1 cellular context compared by ENCODE assay signal in the genomic region with DNA sequence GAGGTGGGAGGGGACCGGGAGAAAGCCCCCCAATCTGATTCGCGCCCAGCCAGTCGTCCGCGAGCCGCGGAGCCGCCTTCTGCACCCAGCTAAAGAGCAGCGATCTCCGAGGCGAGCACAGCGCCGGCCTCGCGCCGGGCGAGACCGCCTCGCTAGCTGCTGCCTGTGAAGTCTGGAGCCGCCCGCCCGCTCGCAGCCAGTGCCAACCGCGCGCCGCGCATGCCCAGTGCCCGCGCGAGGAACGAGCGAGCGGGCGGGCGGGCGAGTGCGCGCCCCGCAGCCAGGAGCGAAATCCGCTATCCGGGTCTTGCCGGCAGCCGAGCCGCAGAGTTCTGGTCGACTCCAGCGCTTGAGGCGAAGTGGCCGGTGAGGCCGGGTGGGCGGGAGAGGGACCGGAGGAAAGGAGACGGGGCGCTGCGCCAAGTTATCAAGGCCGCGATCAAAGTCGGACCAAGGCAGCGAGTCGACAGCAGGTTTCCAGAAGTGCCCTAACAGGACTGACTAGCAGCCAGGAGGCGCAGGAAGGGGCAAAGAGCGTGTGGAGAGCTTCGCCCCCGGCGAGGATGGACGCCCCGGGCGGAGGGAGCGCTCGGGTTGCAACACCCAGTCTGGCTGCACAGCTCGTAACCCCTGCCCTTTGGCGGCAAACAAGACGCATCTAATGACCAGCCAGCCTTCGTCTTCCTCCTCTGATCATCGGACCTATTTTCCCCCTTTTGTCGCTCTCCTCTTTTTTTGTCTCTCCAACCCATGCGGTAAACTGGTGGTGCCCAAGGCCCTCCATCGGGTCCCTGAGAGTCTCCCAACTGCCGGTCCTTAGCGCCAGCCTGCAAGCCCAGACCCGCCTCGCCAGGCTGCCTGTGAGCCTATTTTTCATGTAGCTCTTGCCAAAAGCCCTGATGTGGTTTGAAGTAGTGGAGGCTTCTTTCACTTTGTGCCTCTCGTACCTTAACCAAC.
A peak's percentile ranks its signal among the peaks of the same experiment; 100 is the strongest.
TF ChIP-seq lines count a peak whose summit lies in the region.

A gene (minus strand): TSS at position 174 of the 957 bp plus-strand sequence. CDS start 106,437 bp downstream, outside the sequence.

TF ChIP-seq in HEK293, 187 proteins besides CTCF, POLR2A, EP300 and RAD21 (continued from another document and continues in another):
- TF ChIP-seq, protein P1, sequence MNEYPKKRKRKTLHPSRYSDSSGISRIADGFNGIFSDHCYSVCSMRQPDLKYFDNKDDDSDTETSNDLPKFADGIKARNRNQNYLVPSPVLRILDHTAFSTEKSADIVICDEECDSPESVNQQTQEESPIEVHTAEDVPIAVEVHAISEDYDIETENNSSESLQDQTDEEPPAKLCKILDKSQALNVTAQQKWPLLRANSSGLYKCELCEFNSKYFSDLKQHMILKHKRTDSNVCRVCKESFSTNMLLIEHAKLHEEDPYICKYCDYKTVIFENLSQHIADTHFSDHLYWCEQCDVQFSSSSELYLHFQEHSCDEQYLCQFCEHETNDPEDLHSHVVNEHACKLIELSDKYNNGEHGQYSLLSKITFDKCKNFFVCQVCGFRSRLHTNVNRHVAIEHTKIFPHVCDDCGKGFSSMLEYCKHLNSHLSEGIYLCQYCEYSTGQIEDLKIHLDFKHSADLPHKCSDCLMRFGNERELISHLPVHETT (tag by site-specific recombination; IDR thresholded peaks at IDR 0.05): peak; percentile 72; the same call in 1 of the 2 replicates
- TF ChIP-seq ZNF426 (tag by site-specific recombination; IDR thresholded peaks at IDR 0.05) (no peak), ZNF311 (tag by site-specific recombination; IDR thresholded peaks at IDR 0.05; ENCODE audit: borderline replicate concordance) (no peak), ZNF221 (tag by site-specific recombination; IDR thresholded peaks at IDR 0.05; ENCODE audit: borderline replicate concordance) (no peak), ZNF561 (tag by site-specific recombination; IDR thresholded peaks at IDR 0.05; ENCODE audit: borderline replicate concordance) (peak; percentile 92), YY2 (tag by site-specific recombination; IDR thresholded peaks at IDR 0.05) (peak; percentile 37), SP2 (tag by site-specific recombination; IDR thresholded peaks at IDR 0.05) (peak; percentile 62), ZSCAN23 (tag by site-specific recombination; IDR thresholded peaks at IDR 0.05) (no peak), ZNF23 (tag by site-specific recombination; IDR thresholded peaks at IDR 0.05; ENCODE audit: borderline replicate concordance) (no peak), ZNF785 (tag by site-specific recombination; IDR thresholded peaks at IDR 0.05) (no peak), ZFHX2 (tag by site-specific recombination; conservative IDR thresholded peaks at IDR 0.05) (peak; percentile 80), ZNF266 (tag by site-specific recombination; IDR thresholded peaks at IDR 0.05; ENCODE audit: low read depth) (no peak), ZNF48 (tag by site-specific recombination; IDR thresholded peaks at IDR 0.05) (no peak), ZNF366 (tag by site-specific recombination; conservative IDR thresholded peaks at IDR 0.05) (peak; percentile 64; the same call in 1 of the 2 replicates), SP3 (tag by site-specific recombination; IDR thresholded peaks at IDR 0.05) (peak; percentile 58), HOXC10 (CRISPR knock-in tag; IDR thresholded peaks at IDR 0.05) (no peak), ZNF223 (tag by site-specific recombination; IDR thresholded peaks at IDR 0.05) (no peak), ZNF175 (tag by site-specific recombination; IDR thresholded peaks at IDR 0.05) (no peak), ZNF214 (tag by site-specific recombination; IDR thresholded peaks at IDR 0.05; ENCODE audit: borderline replicate concordance) (no peak), GFI1B (tag by site-specific recombination; IDR thresholded peaks at IDR 0.05) (no peak), ZNF239 (tag by site-specific recombination; IDR thresholded peaks at IDR 0.05) (no peak), ZFP41 (tag by site-specific recombination; IDR thresholded peaks at IDR 0.05; ENCODE audit: borderline replicate concordance) (no peak), ZNF658 (tag by site-specific recombination; IDR thresholded peaks at IDR 0.05) (no peak), ZNF473 (tag by site-specific recombination; IDR thresholded peaks at IDR 0.05) (no peak), ZBTB8A (tag by site-specific recombination; IDR thresholded peaks at IDR 0.05) (peak; percentile 71), ZNF341 (tag by site-specific recombination; IDR thresholded peaks at IDR 0.05; ENCODE audit: low read depth) (peak; percentile 71; the same call in 1 of the 2 replicates), ZNF302 (tag by site-specific recombination; IDR thresholded peaks at IDR 0.05; ENCODE audit: low read depth) (no peak), MYNN (tag by site-specific recombination; IDR thresholded peaks at IDR 0.05; ENCODE audit: borderline replicate concordance) (no peak), ZNF549 (tag by site-specific recombination; IDR thresholded peaks at IDR 0.05) (0 out of 2 replicates have a peak, but pooled peaks have one; percentile 20), SETDB1 (IDR thresholded peaks at IDR 0.05; ENCODE audit: insufficient read length, low read length) (no peak), ZNF146 (tag by site-specific recombination; IDR thresholded peaks at IDR 0.05) (0 out of 2 replicates have a peak, but pooled peaks have one; percentile 8), ZNF585B (tag by site-specific recombination; IDR thresholded peaks at IDR 0.05) (no peak), KLF7 (tag by site-specific recombination; IDR thresholded peaks at IDR 0.05; ENCODE audit: borderline replicate concordance) (peak; percentile 52; the same call in 1 of the 2 replicates), YY1 (tag by site-specific recombination; IDR thresholded peaks at IDR 0.05) (peak; percentile 51; the same call in 1 of the 2 replicates)
- TF ChIP-seq, protein P2, sequence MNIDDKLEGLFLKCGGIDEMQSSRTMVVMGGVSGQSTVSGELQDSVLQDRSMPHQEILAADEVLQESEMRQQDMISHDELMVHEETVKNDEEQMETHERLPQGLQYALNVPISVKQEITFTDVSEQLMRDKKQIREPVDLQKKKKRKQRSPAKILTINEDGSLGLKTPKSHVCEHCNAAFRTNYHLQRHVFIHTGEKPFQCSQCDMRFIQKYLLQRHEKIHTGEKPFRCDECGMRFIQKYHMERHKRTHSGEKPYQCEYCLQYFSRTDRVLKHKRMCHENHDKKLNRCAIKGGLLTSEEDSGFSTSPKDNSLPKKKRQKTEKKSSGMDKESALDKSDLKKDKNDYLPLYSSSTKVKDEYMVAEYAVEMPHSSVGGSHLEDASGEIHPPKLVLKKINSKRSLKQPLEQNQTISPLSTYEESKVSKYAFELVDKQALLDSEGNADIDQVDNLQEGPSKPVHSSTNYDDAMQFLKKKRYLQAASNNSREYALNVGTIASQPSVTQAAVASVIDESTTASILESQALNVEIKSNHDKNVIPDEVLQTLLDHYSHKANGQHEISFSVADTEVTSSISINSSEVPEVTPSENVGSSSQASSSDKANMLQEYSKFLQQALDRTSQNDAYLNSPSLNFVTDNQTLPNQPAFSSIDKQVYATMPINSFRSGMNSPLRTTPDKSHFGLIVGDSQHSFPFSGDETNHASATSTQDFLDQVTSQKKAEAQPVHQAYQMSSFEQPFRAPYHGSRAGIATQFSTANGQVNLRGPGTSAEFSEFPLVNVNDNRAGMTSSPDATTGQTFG (tag by site-specific recombination; IDR thresholded peaks at IDR 0.05; ENCODE audit: borderline replicate concordance): no peak
- TF ChIP-seq, protein P3, sequence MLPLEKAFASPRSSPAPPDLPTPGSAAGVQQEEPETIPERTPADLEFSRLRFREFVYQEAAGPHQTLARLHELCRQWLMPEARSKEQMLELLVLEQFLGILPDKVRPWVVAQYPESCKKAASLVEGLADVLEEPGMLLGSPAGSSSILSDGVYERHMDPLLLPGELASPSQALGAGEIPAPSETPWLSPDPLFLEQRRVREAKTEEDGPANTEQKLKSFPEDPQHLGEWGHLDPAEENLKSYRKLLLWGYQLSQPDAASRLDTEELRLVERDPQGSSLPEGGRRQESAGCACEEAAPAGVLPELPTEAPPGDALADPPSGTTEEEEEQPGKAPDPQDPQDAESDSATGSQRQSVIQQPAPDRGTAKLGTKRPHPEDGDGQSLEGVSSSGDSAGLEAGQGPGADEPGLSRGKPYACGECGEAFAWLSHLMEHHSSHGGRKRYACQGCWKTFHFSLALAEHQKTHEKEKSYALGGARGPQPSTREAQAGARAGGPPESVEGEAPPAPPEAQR (tag by site-specific recombination; IDR thresholded peaks at IDR 0.05): no peak
- TF ChIP-seq, protein P4, sequence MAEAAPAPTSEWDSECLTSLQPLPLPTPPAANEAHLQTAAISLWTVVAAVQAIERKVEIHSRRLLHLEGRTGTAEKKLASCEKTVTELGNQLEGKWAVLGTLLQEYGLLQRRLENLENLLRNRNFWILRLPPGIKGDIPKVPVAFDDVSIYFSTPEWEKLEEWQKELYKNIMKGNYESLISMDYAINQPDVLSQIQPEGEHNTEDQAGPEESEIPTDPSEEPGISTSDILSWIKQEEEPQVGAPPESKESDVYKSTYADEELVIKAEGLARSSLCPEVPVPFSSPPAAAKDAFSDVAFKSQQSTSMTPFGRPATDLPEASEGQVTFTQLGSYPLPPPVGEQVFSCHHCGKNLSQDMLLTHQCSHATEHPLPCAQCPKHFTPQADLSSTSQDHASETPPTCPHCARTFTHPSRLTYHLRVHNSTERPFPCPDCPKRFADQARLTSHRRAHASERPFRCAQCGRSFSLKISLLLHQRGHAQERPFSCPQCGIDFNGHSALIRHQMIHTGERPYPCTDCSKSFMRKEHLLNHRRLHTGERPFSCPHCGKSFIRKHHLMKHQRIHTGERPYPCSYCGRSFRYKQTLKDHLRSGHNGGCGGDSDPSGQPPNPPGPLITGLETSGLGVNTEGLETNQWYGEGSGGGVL (tag by site-specific recombination; IDR thresholded peaks at IDR 0.05): no peak
- TF ChIP-seq, protein P5, sequence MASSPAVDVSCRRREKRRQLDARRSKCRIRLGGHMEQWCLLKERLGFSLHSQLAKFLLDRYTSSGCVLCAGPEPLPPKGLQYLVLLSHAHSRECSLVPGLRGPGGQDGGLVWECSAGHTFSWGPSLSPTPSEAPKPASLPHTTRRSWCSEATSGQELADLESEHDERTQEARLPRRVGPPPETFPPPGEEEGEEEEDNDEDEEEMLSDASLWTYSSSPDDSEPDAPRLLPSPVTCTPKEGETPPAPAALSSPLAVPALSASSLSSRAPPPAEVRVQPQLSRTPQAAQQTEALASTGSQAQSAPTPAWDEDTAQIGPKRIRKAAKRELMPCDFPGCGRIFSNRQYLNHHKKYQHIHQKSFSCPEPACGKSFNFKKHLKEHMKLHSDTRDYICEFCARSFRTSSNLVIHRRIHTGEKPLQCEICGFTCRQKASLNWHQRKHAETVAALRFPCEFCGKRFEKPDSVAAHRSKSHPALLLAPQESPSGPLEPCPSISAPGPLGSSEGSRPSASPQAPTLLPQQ (tag by site-specific recombination; IDR thresholded peaks at IDR 0.05): peak; percentile 65
- TF ChIP-seq, protein P6, sequence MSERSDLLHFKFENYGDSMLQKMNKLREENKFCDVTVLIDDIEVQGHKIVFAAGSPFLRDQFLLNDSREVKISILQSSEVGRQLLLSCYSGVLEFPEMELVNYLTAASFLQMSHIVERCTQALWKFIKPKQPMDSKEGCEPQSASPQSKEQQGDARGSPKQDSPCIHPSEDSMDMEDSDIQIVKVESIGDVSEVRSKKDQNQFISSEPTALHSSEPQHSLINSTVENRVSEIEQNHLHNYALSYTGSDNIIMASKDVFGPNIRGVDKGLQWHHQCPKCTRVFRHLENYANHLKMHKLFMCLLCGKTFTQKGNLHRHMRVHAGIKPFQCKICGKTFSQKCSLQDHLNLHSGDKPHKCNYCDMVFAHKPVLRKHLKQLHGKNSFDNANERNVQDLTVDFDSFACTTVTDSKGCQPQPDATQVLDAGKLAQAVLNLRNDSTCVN (tag by site-specific recombination; optimal IDR thresholded peaks at IDR 0.05): peak; percentile 94
- TF ChIP-seq, protein P7, sequence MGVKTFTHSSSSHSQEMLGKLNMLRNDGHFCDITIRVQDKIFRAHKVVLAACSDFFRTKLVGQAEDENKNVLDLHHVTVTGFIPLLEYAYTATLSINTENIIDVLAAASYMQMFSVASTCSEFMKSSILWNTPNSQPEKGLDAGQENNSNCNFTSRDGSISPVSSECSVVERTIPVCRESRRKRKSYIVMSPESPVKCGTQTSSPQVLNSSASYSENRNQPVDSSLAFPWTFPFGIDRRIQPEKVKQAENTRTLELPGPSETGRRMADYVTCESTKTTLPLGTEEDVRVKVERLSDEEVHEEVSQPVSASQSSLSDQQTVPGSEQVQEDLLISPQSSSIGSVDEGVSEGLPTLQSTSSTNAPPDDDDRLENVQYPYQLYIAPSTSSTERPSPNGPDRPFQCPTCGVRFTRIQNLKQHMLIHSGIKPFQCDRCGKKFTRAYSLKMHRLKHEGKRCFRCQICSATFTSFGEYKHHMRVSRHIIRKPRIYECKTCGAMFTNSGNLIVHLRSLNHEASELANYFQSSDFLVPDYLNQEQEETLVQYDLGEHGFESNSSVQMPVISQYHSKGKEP (tag by site-specific recombination; IDR thresholded peaks at IDR 0.05): peak; percentile 61; the same call in 1 of the 2 replicates
- TF ChIP-seq, protein P8, sequence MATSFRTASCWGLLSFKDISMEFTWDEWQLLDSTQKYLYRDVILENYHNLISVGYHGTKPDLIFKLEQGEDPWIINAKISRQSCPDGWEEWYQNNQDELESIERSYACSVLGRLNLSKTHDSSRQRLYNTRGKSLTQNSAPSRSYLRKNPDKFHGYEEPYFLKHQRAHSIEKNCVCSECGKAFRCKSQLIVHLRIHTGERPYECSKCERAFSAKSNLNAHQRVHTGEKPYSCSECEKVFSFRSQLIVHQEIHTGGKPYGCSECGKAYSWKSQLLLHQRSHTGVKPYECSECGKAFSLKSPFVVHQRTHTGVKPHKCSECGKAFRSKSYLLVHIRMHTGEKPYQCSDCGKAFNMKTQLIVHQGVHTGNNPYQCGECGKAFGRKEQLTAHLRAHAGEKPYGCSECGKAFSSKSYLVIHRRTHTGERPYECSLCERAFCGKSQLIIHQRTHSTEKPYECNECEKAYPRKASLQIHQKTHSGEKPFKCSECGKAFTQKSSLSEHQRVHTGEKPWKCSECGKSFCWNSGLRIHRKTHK (tag by site-specific recombination; IDR thresholded peaks at IDR 0.05): no peak
